18 cellular contexts compared by ENCODE assay signal in the genomic region with DNA sequence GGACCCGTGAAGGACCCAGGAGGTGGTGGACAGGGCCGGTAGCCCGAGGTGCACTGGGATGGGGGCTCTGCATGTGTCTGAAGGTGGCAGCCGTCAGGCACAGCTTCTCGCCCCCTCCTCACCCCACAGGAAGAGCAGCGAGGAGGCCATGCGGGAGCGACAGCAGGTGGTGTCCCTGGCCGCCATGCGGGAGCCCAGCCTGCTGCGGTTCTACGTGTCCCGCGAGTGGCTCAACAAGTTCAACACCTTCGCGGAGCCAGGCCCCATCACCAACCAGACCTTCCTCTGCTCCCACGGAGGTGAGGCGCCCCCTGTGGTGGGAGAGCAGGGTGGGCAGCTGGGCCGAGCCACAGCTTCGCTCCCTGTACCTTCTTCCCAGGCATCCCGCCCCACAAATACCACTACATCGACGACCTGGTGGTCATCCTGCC. TPM values are rescaled to one million over a fixed set of nuclear protein-coding genes. Genes with fewer than 3 reads are reported as not detected.
A peak's percentile ranks its signal among the peaks of the same experiment; 100 is the strongest.
DNase-seq lines count a peak whose midpoint lies in the region; ATAC-seq, FAIRE-seq and TF ChIP-seq lines count a peak whose summit lies in the region.
"Had no signal": no experiment of that assay in that cellular context is flagged by ENCODE, and none has a peak within 500 bp of the region (broad histone marks: within the 10 kb centered on the region; RNA-seq: fewer than 3 reads in every experiment).

No MANE protein-coding gene starts in this region.

- H3K4me1 Mint-ChIP-seq in activated T-cell treated with anti-CD3 and anti-CD28 coated beads, Interleukin-2, amount 50 U/mL, for 24 hours (ENCODE audit: low read depth): peaks cover 37% of the 10 kb centered on the region
- H3K4me1 Mint-ChIP-seq in type B pancreatic cell (ENCODE audit: unreplicated experiment): no peaks in the 10 kb centered on the region
- H3K4me1 Mint-ChIP-seq: mesothelial cell of epicardium had no signal

- H3K27me3 Mint-ChIP-seq in activated T-cell treated with anti-CD3 and anti-CD28 coated beads, Interleukin-2, amount 50 U/mL, for 24 hours: no peaks in the 10 kb centered on the region
- H3K27me3 Mint-ChIP-seq in type B pancreatic cell: no peaks in the 10 kb centered on the region
- H3K27me3 Mint-ChIP-seq: brain; stimulated activated naive CD8-positive, alpha-beta T cell treated with anti-CD3 and anti-CD28 coated beads, Interleukin-15, amount 100 ng/mL, for 72 hours had no signal

- H3K4me3 ChIP-seq in OCI-LY7 (ENCODE audit: low read depth, low read length, poor library complexity, severe bottlenecking) (no peak overlapping the region), endothelial cell of umbilical vein (replicated peaks in 1 of 3; ENCODE audit: insufficient read depth in 1 of 3, low read depth in 1 of 3, low read length in 3 of 3) (no peak overlapping the region)
- H3K4me3 ChIP-seq: uterus had no signal

- no peak for ATAC-seq in GM19351 (IDR thresholded peaks at IDR 0.05; ENCODE audit: unreplicated experiment)
- ATAC-seq: stimulated activated naive CD8-positive, alpha-beta T cell treated with anti-CD3 and anti-CD28 coated beads, Interleukin-15, amount 100 ng/mL, for 72 hours had no signal

- H3K4me2 ChIP-seq in OCI-LY7 (ENCODE audit: low read length) (no peak overlapping the region), endothelial cell of umbilical vein (ENCODE audit: insufficient read depth, low read length) (no peak overlapping the region)

- H3K27ac ChIP-seq in OCI-LY7 (ENCODE audit: low read depth, low read length, poor library complexity, severe bottlenecking) (no peak overlapping the region), endothelial cell of umbilical vein (ENCODE audit: insufficient read depth, low read depth, low read length) (no peak overlapping the region)
- H3K27ac ChIP-seq: uterus had no signal

- H2AFZ ChIP-seq in OCI-LY7 (ENCODE audit: low read length) (no peak overlapping the region), endothelial cell of umbilical vein (ENCODE audit: low read depth, low read length) (no peak overlapping the region)

- DNase-seq in activated T-cell treated with anti-CD3 and anti-CD28 coated beads, Interleukin-2, amount 50 U/mL, for 24 hours: no peak
- no peak for DNase-seq in activated T-cell treated with anti-CD3 and anti-CD28 coated beads, Interleukin-2, amount 50 U/mL, for 1 hour
- DNase-seq in OCI-LY7 (ENCODE audit: low spot score): no peak
- no peak for DNase-seq in endothelial cell of umbilical vein (ENCODE audit: low read depth, low spot score)
- no peak for DNase-seq in type B pancreatic cell (ENCODE audit: extremely low spot score, unreplicated experiment)
- no peak for DNase-seq in NCI-H1694 treated with DMSO at 0.1 percent for 48 hours (lab: John Stamatoyannopoulos, UW)
- no peak for DNase-seq in D721Med (ENCODE audit: insufficient read length, low spot score)
- DNase-seq: ACHN; activated naive CD4-positive, alpha-beta T cell treated with anti-CD3 and anti-CD28 coated beads for 36 hours; Caco-2; kidney; small intestine; stimulated activated naive CD8-positive, alpha-beta T cell treated with anti-CD3 and anti-CD28 coated beads, Interleukin-15, amount 100 ng/mL, for 72 hours; uterus had no signal

- dilution Hi-C loops in endothelial cell of umbilical vein (cut with MboI; ENCODE audit: extremely low pct_ligation_motif_present, low sequenced_read_pairs): no loop called here

- no peak overlapping the region for H3K9ac ChIP-seq in endothelial cell of umbilical vein (replicated peaks; ENCODE audit: extremely low read depth, insufficient read depth, low read length)

- H3K9me3 Mint-ChIP-seq in activated T-cell treated with anti-CD3 and anti-CD28 coated beads, Interleukin-2, amount 50 U/mL, for 24 hours: no peaks in the 10 kb centered on the region
- no peaks in the 10 kb centered on the region for H3K9me3 Mint-ChIP-seq in type B pancreatic cell
- H3K9me3 Mint-ChIP-seq: activated naive CD4-positive, alpha-beta T cell treated with anti-CD3 and anti-CD28 coated beads for 36 hours; brain; mesothelial cell of epicardium; stimulated activated naive CD8-positive, alpha-beta T cell treated with anti-CD3 and anti-CD28 coated beads, Interleukin-15, amount 100 ng/mL, for 72 hours had no signal

- no peaks in the 10 kb centered on the region for H3K9me3 ChIP-seq in OCI-LY7 (ENCODE audit: low read length)
- no peaks in the 10 kb centered on the region for H3K9me3 ChIP-seq in endothelial cell of umbilical vein (replicated peaks; ENCODE audit: control insufficient read depth, insufficient read depth, low read length)
- H3K9me3 ChIP-seq: Caco-2, uterus had no signal

- TF ChIP-seq CTCF in OCI-LY7 (conservative IDR thresholded peaks at IDR 0.05; ENCODE audit: low read length) (peak; percentile 46), endothelial cell of umbilical vein (IDR thresholded peaks at IDR 0.05; ENCODE audit: extremely low read depth in 1 of 2, insufficient read depth in 1 of 2, low read depth in 1 of 2, low read length in 2 of 2) (peak; percentile 5 to 13), type B pancreatic cell (conservative IDR thresholded peaks at IDR 0.05) (peak; percentile 39), D721Med (IDR thresholded peaks at IDR 0.05; ENCODE audit: insufficient read depth, missing control alignments) (no peak)

- POLR2A ChIA-PET in OCI-LY7 (lab: Charles Lee) (no interaction called here), endothelial cell of umbilical vein (lab: Charles Lee) (no interaction called here)

- intact Hi-C loops in OCI-LY7 (cut with micrococcal nuclease; ENCODE audit: unreplicated experiment) (no loop called here), endothelial cell of umbilical vein (cut with micrococcal nuclease) (no loop called here)

- TF ChIP-seq POLR2A in endothelial cell of umbilical vein (IDR thresholded peaks at IDR 0.05; ENCODE audit: low read depth, low read length): no peak

- peak overlapping the region; percentile 78 for H3K27ac Mint-ChIP-seq in activated T-cell treated with anti-CD3 and anti-CD28 coated beads, Interleukin-2, amount 50 U/mL, for 24 hours
- H3K27ac Mint-ChIP-seq in type B pancreatic cell: no peak overlapping the region
- H3K27ac Mint-ChIP-seq: mesothelial cell of epicardium; stimulated activated naive CD8-positive, alpha-beta T cell treated with anti-CD3 and anti-CD28 coated beads, Interleukin-15, amount 100 ng/mL, for 72 hours had no signal

- no peaks in the 10 kb centered on the region for H3K9me1 ChIP-seq in endothelial cell of umbilical vein (replicated peaks; ENCODE audit: control insufficient read depth, extremely low read depth, insufficient read depth, low read length)

- H3K79me2 ChIP-seq in OCI-LY7 (ENCODE audit: insufficient read depth, low read depth, low read length) (no peaks in the 10 kb centered on the region), endothelial cell of umbilical vein (ENCODE audit: control insufficient read depth, insufficient read depth, low read length) (no peaks in the 10 kb centered on the region)

- H3K36me3 ChIP-seq in OCI-LY7 (ENCODE audit: insufficient read depth, low read length): peaks cover 16% of the 10 kb centered on the region; the same call in 1 of the 2 replicates
- peaks cover 0 to 5% of the 10 kb centered on the region in 2 experiments for H3K36me3 ChIP-seq in endothelial cell of umbilical vein (ENCODE audit: control insufficient read depth in 2 of 2, extremely low read depth in 1 of 2, insufficient read depth in 2 of 2, low read length in 2 of 2)
- H3K36me3 ChIP-seq: uterus had no signal

- no peaks in the 10 kb centered on the region for H4K20me1 ChIP-seq in OCI-LY7 (ENCODE audit: insufficient read depth, low read length)
- no peaks in the 10 kb centered on the region for H4K20me1 ChIP-seq in endothelial cell of umbilical vein (replicated peaks; ENCODE audit: control insufficient read depth, extremely low read depth, insufficient read depth, low read length)

- no peak for FAIRE-seq in endothelial cell of umbilical vein (lab: Jason Lieb, UNC)
- FAIRE-seq in D721Med (lab: Jason Lieb, UNC): no peak
- FAIRE-seq: HTR-8/SVneo, kidney, small intestine had no signal

- H3K4me1 ChIP-seq in OCI-LY7 (ENCODE audit: insufficient read depth, low read length, poor library complexity, severe bottlenecking): no peaks in the 10 kb centered on the region
- H3K4me1 ChIP-seq in endothelial cell of umbilical vein (ENCODE audit: control insufficient read depth, extremely low read depth, insufficient read depth, low read length): no peaks in the 10 kb centered on the region
- H3K4me1 ChIP-seq: Caco-2, uterus had no signal

- CTCF ChIA-PET in OCI-LY7 (lab: Charles Lee; ENCODE audit: unreplicated experiment): no interaction called here
- CTCF ChIA-PET in endothelial cell of umbilical vein (lab: Charles Lee): interaction anchor here (1.3 kb wide), 1 partner anchor 9 kb away, joined by 3 read pairs; no protein-coding TSS in a partner anchor

- no peak overlapping the region for H3K4me3 Mint-ChIP-seq in activated T-cell treated with anti-CD3 and anti-CD28 coated beads, Interleukin-2, amount 50 U/mL, for 24 hours
- no peak overlapping the region for H3K4me3 Mint-ChIP-seq in type B pancreatic cell
- H3K4me3 Mint-ChIP-seq: activated naive CD4-positive, alpha-beta T cell treated with anti-CD3 and anti-CD28 coated beads for 36 hours; brain; mesothelial cell of epicardium; stimulated activated naive CD8-positive, alpha-beta T cell treated with anti-CD3 and anti-CD28 coated beads, Interleukin-15, amount 100 ng/mL, for 72 hours had no signal

- peaks cover 81% of the 10 kb centered on the region for H3K36me3 Mint-ChIP-seq in activated T-cell treated with anti-CD3 and anti-CD28 coated beads, Interleukin-2, amount 50 U/mL, for 24 hours (ENCODE audit: low read depth)
- peaks cover 5% of the 10 kb centered on the region for H3K36me3 Mint-ChIP-seq in type B pancreatic cell

- H3K27me3 ChIP-seq in endothelial cell of umbilical vein (ENCODE audit: control insufficient read depth in 2 of 2, insufficient read depth in 2 of 2, low read length in 2 of 2): no peaks in the 10 kb centered on the region
- H3K27me3 ChIP-seq: uterus had no signal

- no peaks in the 10 kb centered on the region for H3K9me2 ChIP-seq in OCI-LY7 (ENCODE audit: insufficient read depth, low read length)

- BruUV-seq in OCI-LY7 (replicated peaks; lab: Mats Ljungman, UMichigan): no TSS peak
- no TSS peak for BruUV-seq in endothelial cell of umbilical vein (replicated peaks; lab: Mats Ljungman, UMichigan)

RNA-seq across cellular contexts. Expression of a gene that starts 39.9 kb away (rescaled TPM):
- total RNA-seq in OCI-LY7 (2014; rRNA removed; shearing (Covaris generic)): 14.4 and 15.5 TPM in 2 replicates
- total RNA-seq in OCI-LY7 (2022) (24.1 and 26.1 TPM in 2 replicates), endothelial cell of umbilical vein (13.4 and 17.4 TPM in 2 replicates), type B pancreatic cell (ENCODE audit: low replicate concordance) (37.8 and 39.2 TPM in 2 replicates)
- polyA plus RNA-seq in endothelial cell of umbilical vein: 25.9 and 30.1 TPM in 2 replicates
- 8.7 and 14.4 TPM in 2 replicates for polyA plus RNA-seq in endothelial cell of umbilical vein (2011; cell fraction: cytosol; rRNA removed)
- 62.5 and 71.0 TPM in 2 replicates for polyA plus RNA-seq in endothelial cell of umbilical vein (2011; cell fraction: nucleus; rRNA removed)
- polyA plus RNA-seq in endothelial cell of umbilical vein (2012): 9.7 and 15.3 TPM in 2 replicates
- polyA minus RNA-seq in endothelial cell of umbilical vein: 17.3 and 21.8 TPM in 2 replicates
- 11.5 TPM for polyA minus RNA-seq in endothelial cell of umbilical vein (2011; cell fraction: cytosol; rRNA and poly(A)+ RNA removed)
- polyA minus RNA-seq in endothelial cell of umbilical vein (2011; cell fraction: nucleus; rRNA and poly(A)+ RNA removed): 9.6 and 16.5 TPM in 2 replicates

RNA-seq across cellular contexts. Expression of a gene that starts 40.1 kb away (rescaled TPM):
- 49.4 and 57.6 TPM in 2 replicates for total RNA-seq in OCI-LY7 (2014; rRNA removed; shearing (Covaris generic))
- total RNA-seq in OCI-LY7 (2022) (60.6 and 62.4 TPM in 2 replicates), endothelial cell of umbilical vein (34.6 and 34.7 TPM in 2 replicates), type B pancreatic cell (ENCODE audit: low replicate concordance) (33.6 and 35.4 TPM in 2 replicates)
- 11.4 and 17.9 TPM in 2 replicates for polyA plus RNA-seq in endothelial cell of umbilical vein
- 31.5 and 33.7 TPM in 2 replicates for polyA plus RNA-seq in endothelial cell of umbilical vein (2011; cell fraction: cytosol; rRNA removed)
- 6.7 and 11.3 TPM in 2 replicates for polyA plus RNA-seq in endothelial cell of umbilical vein (2011; cell fraction: nucleus; rRNA removed)
- 48.3 and 61.7 TPM in 2 replicates for polyA plus RNA-seq in endothelial cell of umbilical vein (2012)
- polyA minus RNA-seq in endothelial cell of umbilical vein: 6.3 and 6.5 TPM in 2 replicates
- polyA minus RNA-seq in endothelial cell of umbilical vein (2011; cell fraction: cytosol; rRNA and poly(A)+ RNA removed): 20.5 TPM
- polyA minus RNA-seq in endothelial cell of umbilical vein (2011; cell fraction: nucleus; rRNA and poly(A)+ RNA removed): 3.9 and 4.8 TPM in 2 replicates

RNA-seq across cellular contexts. Expression of a gene that starts 51.3 kb away (rescaled TPM):
- total RNA-seq in OCI-LY7 (2014; rRNA removed; shearing (Covaris generic)): 32.7 and 34.9 TPM in 2 replicates
- total RNA-seq in OCI-LY7 (2022) (37.0 and 37.4 TPM in 2 replicates), endothelial cell of umbilical vein (56.6 and 57.8 TPM in 2 replicates), type B pancreatic cell (ENCODE audit: low replicate concordance) (28.5 and 36.2 TPM in 2 replicates)
- polyA plus RNA-seq in endothelial cell of umbilical vein: 89.8 and 93.5 TPM in 2 replicates
- polyA plus RNA-seq in endothelial cell of umbilical vein (2011; cell fraction: cytosol; rRNA removed): 98.7 and 102 TPM in 2 replicates
- polyA plus RNA-seq in endothelial cell of umbilical vein (2011; cell fraction: nucleus; rRNA removed): 39.3 and 52.0 TPM in 2 replicates
- 60.4 and 79.6 TPM in 2 replicates for polyA plus RNA-seq in endothelial cell of umbilical vein (2012)
- polyA minus RNA-seq in endothelial cell of umbilical vein: 69.7 and 73.8 TPM in 2 replicates
- polyA minus RNA-seq in endothelial cell of umbilical vein (2011; cell fraction: cytosol; rRNA and poly(A)+ RNA removed): 34.3 TPM
- polyA minus RNA-seq in endothelial cell of umbilical vein (2011; cell fraction: nucleus; rRNA and poly(A)+ RNA removed): 22.5 and 28.8 TPM in 2 replicates
